Comparison of ENCODE assay signal across 1 cellular context in genomic region chr17:44948315-44948795, GRCh38.
TF ChIP-seq lines count a peak whose summit lies in the region.

No MANE protein-coding gene starts in this region.

TF ChIP-seq in H1, 55 proteins besides CTCF, POLR2A, EP300 and RAD21:
- TF ChIP-seq BCL11A (IDR thresholded peaks at IDR 0.05; ENCODE audit: low read depth in 2 of 2, low read length in 2 of 2) (no peak), HDAC6 (IDR thresholded peaks at IDR 0.05; ENCODE audit: low read depth, low read length) (no peak), RXRA (IDR thresholded peaks at IDR 0.05; ENCODE audit: insufficient read depth, low read depth, low read length) (no peak), EZH2 (IDR thresholded peaks at IDR 0.05; ENCODE audit: low read depth, low read length, severe bottlenecking) (no peak), SP2 (IDR thresholded peaks at IDR 0.05; ENCODE audit: low read length) (no peak), TBP (IDR thresholded peaks at IDR 0.05; ENCODE audit: low read depth, low read length) (no peak), TEAD4 (IDR thresholded peaks at IDR 0.05; ENCODE audit: low read depth, low read length) (no peak), CHD2 (IDR thresholded peaks at IDR 0.05; ENCODE audit: low read length) (no peak), TCF12 (IDR thresholded peaks at IDR 0.05; ENCODE audit: low read depth, low read length) (no peak), JUN (IDR thresholded peaks at IDR 0.05; ENCODE audit: low read depth, low read length) (no peak), CTBP2 (IDR thresholded peaks at IDR 0.05; ENCODE audit: borderline replicate concordance, insufficient read depth, insufficient read length, low read length) (no peak), MAX (IDR thresholded peaks at IDR 0.05) (no peak), FOSL1 (IDR thresholded peaks at IDR 0.05; ENCODE audit: insufficient read depth, low read depth, low read length) (no peak), GABPA (IDR thresholded peaks at IDR 0.05; ENCODE audit: borderline replicate concordance, insufficient read depth, low read length) (no peak)
- TF ChIP-seq, protein P1, sequence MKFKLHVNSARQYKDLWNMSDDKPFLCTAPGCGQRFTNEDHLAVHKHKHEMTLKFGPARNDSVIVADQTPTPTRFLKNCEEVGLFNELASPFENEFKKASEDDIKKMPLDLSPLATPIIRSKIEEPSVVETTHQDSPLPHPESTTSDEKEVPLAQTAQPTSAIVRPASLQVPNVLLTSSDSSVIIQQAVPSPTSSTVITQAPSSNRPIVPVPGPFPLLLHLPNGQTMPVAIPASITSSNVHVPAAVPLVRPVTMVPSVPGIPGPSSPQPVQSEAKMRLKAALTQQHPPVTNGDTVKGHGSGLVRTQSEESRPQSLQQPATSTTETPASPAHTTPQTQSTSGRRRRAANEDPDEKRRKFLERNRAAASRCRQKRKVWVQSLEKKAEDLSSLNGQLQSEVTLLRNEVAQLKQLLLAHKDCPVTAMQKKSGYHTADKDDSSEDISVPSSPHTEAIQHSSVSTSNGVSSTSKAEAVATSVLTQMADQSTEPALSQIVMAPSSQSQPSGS (IDR thresholded peaks at IDR 0.05; ENCODE audit: low read length), result no peak
